ENCODE assay signal across 8 cellular contexts in genomic region chr1:6234502-6235295, GRCh38. TPM values are rescaled to one million over a fixed set of nuclear protein-coding genes. Genes with fewer than 3 reads are reported as not detected.
DNase-seq lines count a peak whose midpoint lies in the region; ATAC-seq and TF ChIP-seq lines count a peak whose summit lies in the region.

No MANE protein-coding gene starts in this region.

- POLR2A ChIA-PET in activated CD4-positive, alpha-beta memory T cell treated with anti-CD3 and anti-CD28 coated beads for 36 hours (lab: Charles Lee): interaction anchor here (1.0 to 2.0 kb wide), 6 partner anchors 8 to 226 kb away, joined by 3 to 16 read pairs (median 4); partner anchors contain the start of gene RNF207
- POLR2A ChIA-PET in GM10248 (lab: Yijun Ruan, JAX): interaction anchor here (0.6 kb wide), 1 partner anchor 175 kb away, joined by 4 read pairs; no protein-coding TSS in a partner anchor

- peak overlapping the region; percentile 98; the same call in 1 of the 2 replicates for H3K4me3 ChIP-seq in iPS DF 6.9 (ENCODE audit: low read length)
- H3K4me3 ChIP-seq in stomach smooth muscle (ENCODE audit: low read length in 2 of 2): peak overlapping the region; percentile 81 to 87

- H3K36me3 ChIP-seq in iPS DF 6.9 (ENCODE audit: control insufficient read depth, insufficient read depth, low read length): peaks cover 5% of the 10 kb centered on the region; the same call in 1 of the 2 replicates
- peaks cover 18 to 23% of the 10 kb centered on the region in 2 donors for H3K36me3 ChIP-seq in stomach smooth muscle (ENCODE audit: control insufficient read depth in 2 of 2, insufficient read depth in 2 of 2, low read length in 2 of 2)

- H3K27ac ChIP-seq in iPS DF 6.9 (ENCODE audit: low read length): no peak overlapping the region
- no peak overlapping the region for H3K27ac ChIP-seq in stomach smooth muscle (ENCODE audit: low read length)

- peak overlapping the region; percentile 71 to 73 for H3K9ac ChIP-seq in stomach smooth muscle (ENCODE audit: low read length in 2 of 2)

- peaks cover 11% of the 10 kb centered on the region for H3K27me3 Mint-ChIP-seq in activated T-cell treated with anti-CD3 and anti-CD28 coated beads, Interleukin-2, amount 50 U/mL, for 72 hours (ENCODE audit: low read depth)
- H3K27me3 Mint-ChIP-seq in activated CD4-positive, alpha-beta memory T cell treated with anti-CD3 and anti-CD28 coated beads for 36 hours: peaks cover 8% of the 10 kb centered on the region

- H3K27ac Mint-ChIP-seq in activated T-cell treated with anti-CD3 and anti-CD28 coated beads, Interleukin-2, amount 50 U/mL, for 72 hours: peak overlapping the region; percentile 86
- peak overlapping the region; percentile 71 for H3K27ac Mint-ChIP-seq in activated CD4-positive, alpha-beta memory T cell treated with anti-CD3 and anti-CD28 coated beads for 36 hours

- H3K4me1 Mint-ChIP-seq in activated T-cell treated with anti-CD3 and anti-CD28 coated beads, Interleukin-2, amount 50 U/mL, for 72 hours (ENCODE audit: low read depth): peaks cover 29% of the 10 kb centered on the region
- peaks cover 19% of the 10 kb centered on the region for H3K4me1 Mint-ChIP-seq in activated CD4-positive, alpha-beta memory T cell treated with anti-CD3 and anti-CD28 coated beads for 36 hours (ENCODE audit: low read depth)

- H3K4me1 ChIP-seq in iPS DF 6.9 (ENCODE audit: control insufficient read depth, insufficient read depth, low read length): peaks cover 3% of the 10 kb centered on the region; the same call in 1 of the 2 replicates
- H3K4me1 ChIP-seq in stomach smooth muscle (ENCODE audit: control insufficient read depth, insufficient read depth, low read length): peaks cover 12% of the 10 kb centered on the region

- CTCF ChIA-PET in activated CD4-positive, alpha-beta memory T cell treated with anti-CD3 and anti-CD28 coated beads for 36 hours (lab: Charles Lee): interaction anchor here (0.9 to 4.9 kb wide), 8 partner anchors 8 to 256 kb away, joined by 3 to 41 read pairs (median 4); partner anchors contain the start of gene RNF207
- CTCF ChIA-PET in GM10248 (lab: Yijun Ruan, JAX): interaction anchor here (2.0 to 3.2 kb wide), 3 partner anchors 12 to 30 kb away, joined by 8 to 34 read pairs (median 10); partner anchors contain the start of gene RNF207

- DNase-seq in activated T-cell treated with anti-CD3 and anti-CD28 coated beads, Interleukin-2, amount 50 U/mL, for 72 hours: no peak
- DNase-seq in activated T-cell treated with anti-CD3 and anti-CD28 coated beads, Interleukin-2, amount 50 U/mL, for 1 hour: no peak
- no peak for DNase-seq in activated CD4-positive, alpha-beta memory T cell treated with anti-CD3 and anti-CD28 coated beads for 36 hours
- DNase-seq in iPS DF 6.9 (ENCODE audit: low read depth, low spot score): no peak
- no peak for DNase-seq in GM10248 (ENCODE audit: extremely low spot score)
- DNase-seq in effector CD4-positive, alpha-beta T cell: no peak

- peak overlapping the region; percentile 89 to 90 for H3K4me3 Mint-ChIP-seq in activated T-cell treated with anti-CD3 and anti-CD28 coated beads, Interleukin-2, amount 50 U/mL, for 72 hours
- peak overlapping the region; percentile 89 for H3K4me3 Mint-ChIP-seq in activated CD4-positive, alpha-beta memory T cell treated with anti-CD3 and anti-CD28 coated beads for 36 hours

- no peak for ATAC-seq in activated T-cell treated with anti-CD3 and anti-CD28 coated beads, Interleukin-2, amount 50 U/mL, for 72 hours (replicated peaks in 1 of 2)
- no peak for ATAC-seq in HG03460 (IDR thresholded peaks at IDR 0.05; ENCODE audit: unreplicated experiment)

- H3K27me3 ChIP-seq in iPS DF 6.9 (ENCODE audit: control insufficient read depth, insufficient read depth, low read length) (no peaks in the 10 kb centered on the region), stomach smooth muscle (ENCODE audit: control insufficient read depth in 1 of 2, insufficient read depth in 2 of 2, low read length in 2 of 2) (peaks cover 0 to 9% of the 10 kb centered on the region in 2 donors)

- no peaks in the 10 kb centered on the region for H3K9me3 ChIP-seq in iPS DF 6.9 (ENCODE audit: control insufficient read depth, insufficient read depth, low read length)
- H3K9me3 ChIP-seq in stomach smooth muscle (ENCODE audit: control insufficient read depth in 2 of 2, low read length in 2 of 2): no peaks in the 10 kb centered on the region

- intact Hi-C loops in activated CD4-positive, alpha-beta memory T cell treated with anti-CD3 and anti-CD28 coated beads for 36 hours (cut with micrococcal nuclease): loop anchor here (2.0 kb wide), 1 partner anchor 36 kb away; the partner anchor contains the start of gene RPL22

- H3K9me3 Mint-ChIP-seq in activated T-cell treated with anti-CD3 and anti-CD28 coated beads, Interleukin-2, amount 50 U/mL, for 72 hours: no peaks in the 10 kb centered on the region
- H3K9me3 Mint-ChIP-seq in activated CD4-positive, alpha-beta memory T cell treated with anti-CD3 and anti-CD28 coated beads for 36 hours: no peaks in the 10 kb centered on the region

- TF ChIP-seq CTCF in GM10248 (IDR thresholded peaks at IDR 0.05; ENCODE audit: control extremely low read depth, extremely low read depth, low read depth, missing control alignments): no peak

- peaks cover 2 to 6% of the 10 kb centered on the region in 2 donors for H3K36me3 Mint-ChIP-seq in activated T-cell treated with anti-CD3 and anti-CD28 coated beads, Interleukin-2, amount 50 U/mL, for 72 hours (ENCODE audit: insufficient read depth in 2 of 2)
- peaks cover 24% of the 10 kb centered on the region for H3K36me3 Mint-ChIP-seq in activated CD4-positive, alpha-beta memory T cell treated with anti-CD3 and anti-CD28 coated beads for 36 hours

- WGBS in iPS DF 6.9 (ENCODE audit: insufficient coverage, insufficient read length): no CpG with 5 or more reads among the region's 20 CpGs

RNA-seq across cellular contexts. Expression of gene ICMT, which starts 1.1 kb away (rescaled TPM):
- total RNA-seq in activated T-cell treated with anti-CD3 and anti-CD28 coated beads, Interleukin-2, amount 50 U/mL, for 72 hours: 10 to 100 TPM; 39.5 to 46.9 TPM
- total RNA-seq in activated CD4-positive, alpha-beta memory T cell treated with anti-CD3 and anti-CD28 coated beads for 36 hours: 10 to 100 TPM; 47.6 to 51.4 TPM

RNA-seq across cellular contexts. Expression of gene HES3, which starts 9.3 kb away (rescaled TPM):
- not detected for total RNA-seq in activated T-cell treated with anti-CD3 and anti-CD28 coated beads, Interleukin-2, amount 50 U/mL, for 72 hours
- total RNA-seq in activated CD4-positive, alpha-beta memory T cell treated with anti-CD3 and anti-CD28 coated beads for 36 hours: not detected

RNA-seq across cellular contexts. Expression of gene GPR153, which starts 26.2 kb away (rescaled TPM):
- 1 to 10 TPM in 1 of 2 donors, under 1 TPM in 1; 0.62 to 1.6 TPM for total RNA-seq in activated T-cell treated with anti-CD3 and anti-CD28 coated beads, Interleukin-2, amount 50 U/mL, for 72 hours
- total RNA-seq in activated CD4-positive, alpha-beta memory T cell treated with anti-CD3 and anti-CD28 coated beads for 36 hours: under 1 TPM; 0.17 to 0.26 TPM

RNA-seq across cellular contexts. Expression of gene RNF207, which starts 28.8 kb away (rescaled TPM):
- 10 to 100 TPM in 1 of 2 donors, 1 to 10 TPM in 1; 9.5 to 14.9 TPM for total RNA-seq in activated T-cell treated with anti-CD3 and anti-CD28 coated beads, Interleukin-2, amount 50 U/mL, for 72 hours
- total RNA-seq in activated CD4-positive, alpha-beta memory T cell treated with anti-CD3 and anti-CD28 coated beads for 36 hours: 10 to 100 TPM; 14.7 to 18.4 TPM

RNA-seq across cellular contexts. Expression of gene RPL22, which starts 35.3 kb away (rescaled TPM):
- 100 to 1,000 TPM; 507 to 537 TPM for total RNA-seq in activated T-cell treated with anti-CD3 and anti-CD28 coated beads, Interleukin-2, amount 50 U/mL, for 72 hours
- total RNA-seq in activated CD4-positive, alpha-beta memory T cell treated with anti-CD3 and anti-CD28 coated beads for 36 hours: 100 to 1,000 TPM; 395 to 433 TPM
